Comparison of ENCODE assay signal across 24 cellular contexts in the genomic region with DNA sequence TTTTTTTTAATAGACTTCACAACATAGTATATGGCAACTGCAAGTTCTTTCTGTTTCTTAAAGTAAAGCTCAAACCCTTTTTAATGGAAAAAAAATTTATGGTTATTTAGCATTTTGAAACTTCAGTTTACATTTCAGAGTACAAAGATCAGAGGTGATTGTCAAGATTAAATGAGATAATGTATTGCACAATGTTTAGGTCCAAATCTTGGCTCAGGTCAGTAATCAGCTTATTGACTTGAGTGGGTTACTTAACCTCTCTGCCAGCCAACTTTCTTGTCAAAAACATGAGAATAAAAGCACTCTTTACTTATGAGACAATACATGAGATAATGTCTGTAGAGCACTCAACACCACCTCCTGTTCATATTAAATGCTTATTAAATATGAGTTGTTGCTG.
DNase-seq lines count a peak whose midpoint lies in the region; ATAC-seq and TF ChIP-seq lines count a peak whose summit lies in the region.
"Had no signal": no experiment of that assay in that cellular context is flagged by ENCODE, and none has a peak within 500 bp of the region (broad histone marks: within the 10 kb centered on the region; RNA-seq: fewer than 3 reads in every experiment).

No MANE protein-coding gene starts in this region.

- H3K27me3 Mint-ChIP-seq in activated CD4-positive, alpha-beta memory T cell treated with anti-CD3 and anti-CD28 coated beads, Interleukin-2, amount 10 ng/mL, durations not matched to agents 7 days and 5 days, result no peaks in the 10 kb centered on the region
- H3K27me3 Mint-ChIP-seq: CD4-positive, alpha-beta memory T cell; CD4-positive, CD25-positive, alpha-beta regulatory T cell; CD8-positive, alpha-beta memory T cell had no signal

- no peak overlapping the region for H3K9ac ChIP-seq in liver (ENCODE audit: low read depth in 1 of 2, low read length in 2 of 2)
- H3K9ac ChIP-seq: BLaER1 had no signal

- peak; percentile 7 for DNase-seq in amniotic epithelial cell (ENCODE audit: low read depth)
- no peak for DNase-seq in left lobe of liver (ENCODE audit: low spot score)
- peak; percentile 6 for DNase-seq in retinal pigment epithelial cell (ENCODE audit: low read depth)
- no peak for DNase-seq in activated naive CD4-positive, alpha-beta T cell treated with anti-CD3 and anti-CD28 coated beads, Interleukin-2, amount 50 U/mL, for 16 hours
- DNase-seq in activated CD4-positive, alpha-beta memory T cell treated with anti-CD3 and anti-CD28 coated beads, Interleukin-2, amount 10 ng/mL, durations not matched to agents 7 days and 5 days, result no peak
- DNase-seq in EL, result no peak
- DNase-seq: 8988T; ACHN; BE2C; C1 segment of cervical spinal cord; CD4-positive, alpha-beta memory T cell; CD4-positive, CD25-positive, alpha-beta regulatory T cell; CD8-positive, alpha-beta memory T cell; COR-L47; DMS 273 treated with DMSO at 0.1 percent for 48 hours; DMS153; DMS53; DMS79; DND-41; GF-D8 had no signal

- no peak for TF ChIP-seq CTCF in liver (IDR thresholded peaks at IDR 0.05; ENCODE audit: low read depth, low read length, missing input control)
- TF ChIP-seq CTCF in retinal pigment epithelial cell (conservative IDR thresholded peaks at IDR 0.05; ENCODE audit: low read depth, low read length), result no peak

- H3K4me1 ChIP-seq in liver (ENCODE audit: control insufficient read depth in 4 of 4, insufficient read depth in 4 of 4, low read length in 3 of 4), result no peaks in the 10 kb centered on the region
- H3K4me1 ChIP-seq: BE2C, BLaER1 had no signal

- CTCF ChIA-PET in activated CD4-positive, alpha-beta memory T cell treated with anti-CD3 and anti-CD28 coated beads, Interleukin-2, amount 10 ng/mL, durations not matched to agents 7 days and 5 days (lab: Charles Lee), result no interaction called here

- H3K4me3 Mint-ChIP-seq in activated CD4-positive, alpha-beta memory T cell treated with anti-CD3 and anti-CD28 coated beads, Interleukin-2, amount 10 ng/mL, durations not matched to agents 7 days and 5 days, result no peak overlapping the region
- H3K4me3 Mint-ChIP-seq: CD14-positive monocyte; CD4-positive, alpha-beta memory T cell; CD4-positive, CD25-positive, alpha-beta regulatory T cell; CD8-positive, alpha-beta memory T cell had no signal

- ATAC-seq in left lobe of liver (peak; percentile 52), HG02588 (IDR thresholded peaks at IDR 0.05; ENCODE audit: unreplicated experiment) (no peak)

- H3K9me3 ChIP-seq in liver (ENCODE audit: control insufficient read depth in 4 of 4, low read length in 3 of 4), result peaks cover 0 to 4% (median 0%) of the 10 kb centered on the region in 4 donors
- H3K9me3 ChIP-seq: BE2C, BLaER1 had no signal

- H3K36me3 Mint-ChIP-seq in activated CD4-positive, alpha-beta memory T cell treated with anti-CD3 and anti-CD28 coated beads, Interleukin-2, amount 10 ng/mL, durations not matched to agents 7 days and 5 days (ENCODE audit: low read depth), result no peaks in the 10 kb centered on the region
- H3K36me3 Mint-ChIP-seq: CD14-positive monocyte; CD4-positive, alpha-beta memory T cell; CD4-positive, CD25-positive, alpha-beta regulatory T cell; CD8-positive, alpha-beta memory T cell had no signal

- TF ChIP-seq RAD21 in liver (IDR thresholded peaks at IDR 0.05), result peak; percentile 8 to 19

- no peak overlapping the region for H3K27ac ChIP-seq in liver (ENCODE audit: low read depth in 1 of 2, low read length in 2 of 2)
- H3K27ac ChIP-seq: BLaER1 had no signal

- no peaks in the 10 kb centered on the region for H3K4me1 Mint-ChIP-seq in activated CD4-positive, alpha-beta memory T cell treated with anti-CD3 and anti-CD28 coated beads, Interleukin-2, amount 10 ng/mL, durations not matched to agents 7 days and 5 days
- H3K4me1 Mint-ChIP-seq: CD14-positive monocyte; CD4-positive, alpha-beta memory T cell; CD4-positive, CD25-positive, alpha-beta regulatory T cell; CD8-positive, alpha-beta memory T cell had no signal

- POLR2A ChIA-PET in activated CD4-positive, alpha-beta memory T cell treated with anti-CD3 and anti-CD28 coated beads, Interleukin-2, amount 10 ng/mL, durations not matched to agents 7 days and 5 days (lab: Charles Lee), result no interaction called here

- H3K27ac Mint-ChIP-seq in activated CD4-positive, alpha-beta memory T cell treated with anti-CD3 and anti-CD28 coated beads, Interleukin-2, amount 10 ng/mL, durations not matched to agents 7 days and 5 days, result no peak overlapping the region
- H3K27ac Mint-ChIP-seq: CD14-positive monocyte; CD4-positive, alpha-beta memory T cell; CD4-positive, CD25-positive, alpha-beta regulatory T cell; CD8-positive, alpha-beta memory T cell had no signal

- peaks cover 15% of the 10 kb centered on the region for H3K9me3 Mint-ChIP-seq in activated CD4-positive, alpha-beta memory T cell treated with anti-CD3 and anti-CD28 coated beads, Interleukin-2, amount 10 ng/mL, durations not matched to agents 7 days and 5 days

- no peaks in the 10 kb centered on the region for H3K27me3 ChIP-seq in liver (ENCODE audit: control insufficient read depth in 4 of 4, insufficient read depth in 4 of 4, low read length in 3 of 4)
- H3K27me3 ChIP-seq: BE2C, BLaER1 had no signal

- H3K4me3 ChIP-seq in liver (ENCODE audit: low read depth in 1 of 3, low read length in 3 of 3) (no peak overlapping the region), retinal pigment epithelial cell (ENCODE audit: low read length) (no peak overlapping the region)
- H3K4me3 ChIP-seq: BLaER1 had no signal

- no peaks in the 10 kb centered on the region for H3K36me3 ChIP-seq in liver (ENCODE audit: control insufficient read depth in 4 of 4, insufficient read depth in 3 of 4, low read depth in 1 of 4, low read length in 3 of 4)
- H3K36me3 ChIP-seq: BE2C, BLaER1 had no signal

TF ChIP-seq in liver, 16 proteins besides CTCF, POLR2A, EP300 and RAD21:
- TF ChIP-seq YY1 (IDR thresholded peaks at IDR 0.05), result no peak
- TF ChIP-seq, protein P1, sequence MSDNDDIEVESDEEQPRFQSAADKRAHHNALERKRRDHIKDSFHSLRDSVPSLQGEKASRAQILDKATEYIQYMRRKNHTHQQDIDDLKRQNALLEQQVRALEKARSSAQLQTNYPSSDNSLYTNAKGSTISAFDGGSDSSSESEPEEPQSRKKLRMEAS (IDR thresholded peaks at IDR 0.05), result no peak
- peak; percentile 48 for TF ChIP-seq FOXA1 (IDR thresholded peaks at IDR 0.05)
- peak; percentile 24 to 66 for TF ChIP-seq JUND (IDR thresholded peaks at IDR 0.05)
- no peak for TF ChIP-seq EGR1 (IDR thresholded peaks at IDR 0.05; ENCODE audit: low read depth in 2 of 2)
- peak; percentile 66 to 79 for TF ChIP-seq RXRA (IDR thresholded peaks at IDR 0.05)
- peak; percentile 43 for TF ChIP-seq SP1 (IDR thresholded peaks at IDR 0.05)
- TF ChIP-seq, protein P2, sequence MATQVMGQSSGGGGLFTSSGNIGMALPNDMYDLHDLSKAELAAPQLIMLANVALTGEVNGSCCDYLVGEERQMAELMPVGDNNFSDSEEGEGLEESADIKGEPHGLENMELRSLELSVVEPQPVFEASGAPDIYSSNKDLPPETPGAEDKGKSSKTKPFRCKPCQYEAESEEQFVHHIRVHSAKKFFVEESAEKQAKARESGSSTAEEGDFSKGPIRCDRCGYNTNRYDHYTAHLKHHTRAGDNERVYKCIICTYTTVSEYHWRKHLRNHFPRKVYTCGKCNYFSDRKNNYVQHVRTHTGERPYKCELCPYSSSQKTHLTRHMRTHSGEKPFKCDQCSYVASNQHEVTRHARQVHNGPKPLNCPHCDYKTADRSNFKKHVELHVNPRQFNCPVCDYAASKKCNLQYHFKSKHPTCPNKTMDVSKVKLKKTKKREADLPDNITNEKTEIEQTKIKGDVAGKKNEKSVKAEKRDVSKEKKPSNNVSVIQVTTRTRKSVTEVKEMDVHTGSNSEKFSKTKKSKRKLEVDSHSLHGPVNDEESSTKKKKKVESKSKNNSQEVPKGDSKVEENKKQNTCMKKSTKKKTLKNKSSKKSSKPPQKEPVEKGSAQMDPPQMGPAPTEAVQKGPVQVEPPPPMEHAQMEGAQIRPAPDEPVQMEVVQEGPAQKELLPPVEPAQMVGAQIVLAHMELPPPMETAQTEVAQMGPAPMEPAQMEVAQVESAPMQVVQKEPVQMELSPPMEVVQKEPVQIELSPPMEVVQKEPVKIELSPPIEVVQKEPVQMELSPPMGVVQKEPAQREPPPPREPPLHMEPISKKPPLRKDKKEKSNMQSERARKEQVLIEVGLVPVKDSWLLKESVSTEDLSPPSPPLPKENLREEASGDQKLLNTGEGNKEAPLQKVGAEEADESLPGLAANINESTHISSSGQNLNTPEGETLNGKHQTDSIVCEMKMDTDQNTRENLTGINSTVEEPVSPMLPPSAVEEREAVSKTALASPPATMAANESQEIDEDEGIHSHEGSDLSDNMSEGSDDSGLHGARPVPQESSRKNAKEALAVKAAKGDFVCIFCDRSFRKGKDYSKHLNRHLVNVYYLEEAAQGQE (IDR thresholded peaks at IDR 0.05), result no peak
- TF ChIP-seq FOXA2 (IDR thresholded peaks at IDR 0.05), result peak; percentile 89
- TF ChIP-seq HNF4G (IDR thresholded peaks at IDR 0.05), result peak; percentile 49
- peak; percentile 64 for TF ChIP-seq NR2F2 (IDR thresholded peaks at IDR 0.05)
- no peak for TF ChIP-seq TAF1 (conservative IDR thresholded peaks at IDR 0.05)
- peak; percentile 88 to 89 for TF ChIP-seq HNF4A (conservative IDR thresholded peaks at IDR 0.05)
- TF ChIP-seq, protein P3, sequence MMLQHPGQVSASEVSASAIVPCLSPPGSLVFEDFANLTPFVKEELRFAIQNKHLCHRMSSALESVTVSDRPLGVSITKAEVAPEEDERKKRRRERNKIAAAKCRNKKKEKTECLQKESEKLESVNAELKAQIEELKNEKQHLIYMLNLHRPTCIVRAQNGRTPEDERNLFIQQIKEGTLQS (IDR thresholded peaks at IDR 0.05), result no peak
- TF ChIP-seq, protein P4, sequence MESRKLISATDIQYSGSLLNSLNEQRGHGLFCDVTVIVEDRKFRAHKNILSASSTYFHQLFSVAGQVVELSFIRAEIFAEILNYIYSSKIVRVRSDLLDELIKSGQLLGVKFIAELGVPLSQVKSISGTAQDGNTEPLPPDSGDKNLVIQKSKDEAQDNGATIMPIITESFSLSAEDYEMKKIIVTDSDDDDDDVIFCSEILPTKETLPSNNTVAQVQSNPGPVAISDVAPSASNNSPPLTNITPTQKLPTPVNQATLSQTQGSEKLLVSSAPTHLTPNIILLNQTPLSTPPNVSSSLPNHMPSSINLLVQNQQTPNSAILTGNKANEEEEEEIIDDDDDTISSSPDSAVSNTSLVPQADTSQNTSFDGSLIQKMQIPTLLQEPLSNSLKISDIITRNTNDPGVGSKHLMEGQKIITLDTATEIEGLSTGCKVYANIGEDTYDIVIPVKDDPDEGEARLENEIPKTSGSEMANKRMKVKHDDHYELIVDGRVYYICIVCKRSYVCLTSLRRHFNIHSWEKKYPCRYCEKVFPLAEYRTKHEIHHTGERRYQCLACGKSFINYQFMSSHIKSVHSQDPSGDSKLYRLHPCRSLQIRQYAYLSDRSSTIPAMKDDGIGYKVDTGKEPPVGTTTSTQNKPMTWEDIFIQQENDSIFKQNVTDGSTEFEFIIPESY (IDR thresholded peaks at IDR 0.05), result no peak
- TF ChIP-seq GABPA (IDR thresholded peaks at IDR 0.05 in 1 of 2, conservative IDR thresholded peaks at IDR 0.05 in 1 of 2), result no peak

Comparison
In these comparisons a context has a peak if more than half of its experiments do, and no peak if none do; other contexts are left out.
1. DNase-seq: peak in amniotic epithelial cell (single experiment) and retinal pigment epithelial cell (single experiment); none in left lobe of liver (single experiment), activated naive CD4-positive, alpha-beta T cell treated with anti-CD3 and anti-CD28 coated beads, Interleukin-2, amount 50 U/mL, for 16 hours (single experiment), activated CD4-positive, alpha-beta memory T cell treated with anti-CD3 and anti-CD28 coated beads, Interleukin-2, amount 10 ng/mL, durations not matched to agents 7 days and 5 days (single experiment) and EL (single experiment).